1 cellular context compared by ENCODE assay signal in the genomic region with DNA sequence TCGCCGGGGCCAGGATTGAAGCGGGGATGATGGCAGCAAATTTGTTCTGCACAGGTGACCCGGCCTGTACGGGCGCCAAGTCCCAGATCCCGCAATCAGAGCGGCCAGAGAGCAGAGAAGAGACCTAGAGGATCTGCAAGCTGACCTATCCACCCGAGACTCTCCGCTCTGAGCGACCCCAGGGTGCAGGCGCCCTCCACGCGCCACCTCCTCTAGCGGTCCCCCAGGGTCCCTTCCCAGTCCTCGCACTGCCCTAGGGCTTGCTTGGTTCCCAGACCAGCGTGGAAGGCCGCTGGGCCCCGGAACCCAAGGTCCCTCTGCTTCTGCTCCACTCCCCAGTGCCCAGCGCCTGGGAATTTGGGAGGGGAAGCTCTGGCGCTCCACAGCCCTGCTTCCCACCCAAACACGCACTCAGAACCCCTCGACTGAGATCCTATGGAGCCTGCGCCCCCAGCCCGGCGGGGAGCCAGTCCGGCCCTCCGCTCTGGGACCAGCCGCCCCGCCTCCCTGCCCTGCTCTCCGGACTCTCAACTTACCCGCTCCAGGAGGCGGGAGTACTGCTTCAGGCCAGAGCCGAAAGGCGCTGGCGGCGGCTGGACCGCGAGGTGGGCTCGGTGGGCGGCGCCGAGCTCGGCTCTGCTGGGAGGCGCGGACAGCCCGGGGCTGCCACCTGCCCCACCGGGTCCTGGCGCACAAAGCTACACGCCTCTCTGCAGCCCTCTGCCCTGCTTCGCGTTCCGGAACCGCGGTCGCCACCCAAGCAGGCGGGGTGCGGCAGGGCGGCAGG.
TF ChIP-seq lines count a peak whose summit lies in the region.

No MANE protein-coding gene starts in this region.

TF ChIP-seq in HepG2, 621 proteins besides CTCF, POLR2A, EP300 and RAD21 (continued from another document and continues in another):
- TF ChIP-seq HMGXB3 (CRISPR knock-in tag; IDR thresholded peaks at IDR 0.05; ENCODE audit: borderline replicate concordance) (no peak), FOXC1 (CRISPR knock-in tag; IDR thresholded peaks at IDR 0.05; ENCODE audit: borderline replicate concordance) (peak; percentile 81; the same call in 1 of the 2 replicates), ZBTB7B (CRISPR knock-in tag; IDR thresholded peaks at IDR 0.05) (peak; percentile 66; the same call in 1 of the 2 replicates), ZFP91 (CRISPR knock-in tag; IDR thresholded peaks at IDR 0.05; ENCODE audit: borderline replicate concordance) (peak; percentile 58; the same call in 1 of the 2 replicates), ZNF235 (CRISPR knock-in tag; IDR thresholded peaks at IDR 0.05; ENCODE audit: borderline replicate concordance) (0 out of 2 replicates have a peak, but pooled peaks have one; percentile 47), RAD51 (IDR thresholded peaks at IDR 0.05; ENCODE audit: borderline replicate concordance) (no peak), ZNF225 (CRISPR knock-in tag; IDR thresholded peaks at IDR 0.05) (0 out of 2 replicates have a peak, but pooled peaks have one; percentile 17), TBX3 (IDR thresholded peaks at IDR 0.05; ENCODE audit: borderline replicate concordance) (no peak), ZNF121 (CRISPR knock-in tag; IDR thresholded peaks at IDR 0.05) (peak; percentile 12; the same call in 1 of the 2 replicates), U2AF2 (IDR thresholded peaks at IDR 0.05; ENCODE audit: low read depth, low read length) (no peak), FOXA1 (IDR thresholded peaks at IDR 0.05) (no peak), FOXA1 (CRISPR knock-in tag; IDR thresholded peaks at IDR 0.05) (no peak), ZNF460 (CRISPR knock-in tag; IDR thresholded peaks at IDR 0.05; ENCODE audit: borderline replicate concordance) (no peak), CC2D1A (CRISPR knock-in tag; IDR thresholded peaks at IDR 0.05) (no peak), ZFP90 (CRISPR knock-in tag; IDR thresholded peaks at IDR 0.05; ENCODE audit: borderline replicate concordance) (no peak), ZNF672 (CRISPR knock-in tag; IDR thresholded peaks at IDR 0.05) (no peak), ZNF563 (CRISPR knock-in tag; IDR thresholded peaks at IDR 0.05) (peak; percentile 84), ZNF446 (CRISPR knock-in tag; IDR thresholded peaks at IDR 0.05) (peak; percentile 79), TBX2 (CRISPR knock-in tag; IDR thresholded peaks at IDR 0.05; ENCODE audit: borderline replicate concordance) (peak; percentile 33; the same call in 1 of the 2 replicates), ZNF619 (CRISPR knock-in tag; IDR thresholded peaks at IDR 0.05) (0 out of 2 replicates have a peak, but pooled peaks have one; percentile 52), CENPT (CRISPR knock-in tag; IDR thresholded peaks at IDR 0.05; ENCODE audit: low read depth) (0 out of 2 replicates have a peak, but pooled peaks have one; percentile 52), SRY (CRISPR knock-in tag; IDR thresholded peaks at IDR 0.05) (no peak), ZNF883 (CRISPR knock-in tag; IDR thresholded peaks at IDR 0.05; ENCODE audit: not compliant biosample characterization) (peak; percentile 27), PHF8 (CRISPR knock-in tag; IDR thresholded peaks at IDR 0.05) (no peak), ZNF572 (CRISPR knock-in tag; IDR thresholded peaks at IDR 0.05) (no peak), NONO (IDR thresholded peaks at IDR 0.05) (no peak), NONO (CRISPR knock-in tag; conservative IDR thresholded peaks at IDR 0.05) (0 out of 2 replicates have a peak, but pooled peaks have one; percentile 40), ZNF160 (CRISPR knock-in tag; IDR thresholded peaks at IDR 0.05) (no peak), BCL6 (CRISPR knock-in tag; IDR thresholded peaks at IDR 0.05) (0 out of 2 replicates have a peak, but pooled peaks have one; percentile 11), ZNF496 (CRISPR knock-in tag; IDR thresholded peaks at IDR 0.05; ENCODE audit: insufficient replicate concordance) (no peak), ZNF629 (CRISPR knock-in tag; conservative IDR thresholded peaks at IDR 0.05) (no peak), HNRNPLL (IDR thresholded peaks at IDR 0.05; ENCODE audit: low read depth, low read length, poor library complexity, severe bottlenecking) (peak; percentile 61), BHLHE40 (IDR thresholded peaks at IDR 0.05; ENCODE audit: low read length) (no peak), ZNF543 (CRISPR knock-in tag; IDR thresholded peaks at IDR 0.05) (no peak), MYC (CRISPR knock-in tag; IDR thresholded peaks at IDR 0.05; ENCODE audit: borderline replicate concordance) (peak; percentile 18; the same call in 1 of the 2 replicates), HNF4G (IDR thresholded peaks at IDR 0.05; ENCODE audit: borderline replicate concordance, low read depth, low read length) (no peak), HNF4G (CRISPR knock-in tag; IDR thresholded peaks at IDR 0.05; ENCODE audit: borderline replicate concordance, low read depth) (0 out of 2 replicates have a peak, but pooled peaks have one; percentile 55), FOXO4 (CRISPR knock-in tag; conservative IDR thresholded peaks at IDR 0.05) (no peak), ETV5 (CRISPR knock-in tag; IDR thresholded peaks at IDR 0.05; ENCODE audit: borderline replicate concordance) (no peak), ARNT2 (CRISPR knock-in tag; IDR thresholded peaks at IDR 0.05; ENCODE audit: low read depth) (peak; percentile 60; the same call in 1 of the 2 replicates)
- TF ChIP-seq, protein P1, sequence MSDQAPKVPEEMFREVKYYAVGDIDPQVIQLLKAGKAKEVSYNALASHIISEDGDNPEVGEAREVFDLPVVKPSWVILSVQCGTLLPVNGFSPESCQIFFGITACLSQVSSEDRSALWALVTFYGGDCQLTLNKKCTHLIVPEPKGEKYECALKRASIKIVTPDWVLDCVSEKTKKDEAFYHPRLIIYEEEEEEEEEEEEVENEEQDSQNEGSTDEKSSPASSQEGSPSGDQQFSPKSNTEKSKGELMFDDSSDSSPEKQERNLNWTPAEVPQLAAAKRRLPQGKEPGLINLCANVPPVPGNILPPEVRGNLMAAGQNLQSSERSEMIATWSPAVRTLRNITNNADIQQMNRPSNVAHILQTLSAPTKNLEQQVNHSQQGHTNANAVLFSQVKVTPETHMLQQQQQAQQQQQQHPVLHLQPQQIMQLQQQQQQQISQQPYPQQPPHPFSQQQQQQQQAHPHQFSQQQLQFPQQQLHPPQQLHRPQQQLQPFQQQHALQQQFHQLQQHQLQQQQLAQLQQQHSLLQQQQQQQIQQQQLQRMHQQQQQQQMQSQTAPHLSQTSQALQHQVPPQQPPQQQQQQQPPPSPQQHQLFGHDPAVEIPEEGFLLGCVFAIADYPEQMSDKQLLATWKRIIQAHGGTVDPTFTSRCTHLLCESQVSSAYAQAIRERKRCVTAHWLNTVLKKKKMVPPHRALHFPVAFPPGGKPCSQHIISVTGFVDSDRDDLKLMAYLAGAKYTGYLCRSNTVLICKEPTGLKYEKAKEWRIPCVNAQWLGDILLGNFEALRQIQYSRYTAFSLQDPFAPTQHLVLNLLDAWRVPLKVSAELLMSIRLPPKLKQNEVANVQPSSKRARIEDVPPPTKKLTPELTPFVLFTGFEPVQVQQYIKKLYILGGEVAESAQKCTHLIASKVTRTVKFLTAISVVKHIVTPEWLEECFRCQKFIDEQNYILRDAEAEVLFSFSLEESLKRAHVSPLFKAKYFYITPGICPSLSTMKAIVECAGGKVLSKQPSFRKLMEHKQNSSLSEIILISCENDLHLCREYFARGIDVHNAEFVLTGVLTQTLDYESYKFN (CRISPR knock-in tag; conservative IDR thresholded peaks at IDR 0.05), result no peak
- TF ChIP-seq, protein P2, sequence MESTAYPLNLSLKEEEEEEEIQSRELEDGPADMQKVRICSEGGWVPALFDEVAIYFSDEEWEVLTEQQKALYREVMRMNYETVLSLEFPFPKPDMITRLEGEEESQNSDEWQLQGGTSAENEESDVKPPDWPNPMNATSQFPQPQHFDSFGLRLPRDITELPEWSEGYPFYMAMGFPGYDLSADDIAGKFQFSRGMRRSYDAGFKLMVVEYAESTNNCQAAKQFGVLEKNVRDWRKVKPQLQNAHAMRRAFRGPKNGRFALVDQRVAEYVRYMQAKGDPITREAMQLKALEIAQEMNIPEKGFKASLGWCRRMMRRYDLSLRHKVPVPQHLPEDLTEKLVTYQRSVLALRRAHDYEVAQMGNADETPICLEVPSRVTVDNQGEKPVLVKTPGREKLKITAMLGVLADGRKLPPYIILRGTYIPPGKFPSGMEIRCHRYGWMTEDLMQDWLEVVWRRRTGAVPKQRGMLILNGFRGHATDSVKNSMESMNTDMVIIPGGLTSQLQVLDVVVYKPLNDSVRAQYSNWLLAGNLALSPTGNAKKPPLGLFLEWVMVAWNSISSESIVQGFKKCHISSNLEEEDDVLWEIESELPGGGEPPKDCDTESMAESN (CRISPR knock-in tag; conservative IDR thresholded peaks at IDR 0.05), result no peak
- TF ChIP-seq, protein P3, sequence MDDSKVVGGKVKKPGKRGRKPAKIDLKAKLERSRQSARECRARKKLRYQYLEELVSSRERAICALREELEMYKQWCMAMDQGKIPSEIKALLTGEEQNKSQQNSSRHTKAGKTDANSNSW (CRISPR knock-in tag; IDR thresholded peaks at IDR 0.05; ENCODE audit: borderline replicate concordance), result no peak
- TF ChIP-seq, protein P4, sequence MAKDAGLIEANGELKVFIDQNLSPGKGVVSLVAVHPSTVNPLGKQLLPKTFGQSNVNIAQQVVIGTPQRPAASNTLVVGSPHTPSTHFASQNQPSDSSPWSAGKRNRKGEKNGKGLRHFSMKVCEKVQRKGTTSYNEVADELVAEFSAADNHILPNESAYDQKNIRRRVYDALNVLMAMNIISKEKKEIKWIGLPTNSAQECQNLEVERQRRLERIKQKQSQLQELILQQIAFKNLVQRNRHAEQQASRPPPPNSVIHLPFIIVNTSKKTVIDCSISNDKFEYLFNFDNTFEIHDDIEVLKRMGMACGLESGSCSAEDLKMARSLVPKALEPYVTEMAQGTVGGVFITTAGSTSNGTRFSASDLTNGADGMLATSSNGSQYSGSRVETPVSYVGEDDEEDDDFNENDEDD (CRISPR knock-in tag; IDR thresholded peaks at IDR 0.05; ENCODE audit: borderline replicate concordance), result peak; percentile 63; the same call in 1 of the 2 replicates
